Comparison of ENCODE assay signal across 1 cellular context in genomic region chr6:125444234-125444949, GRCh38.
A peak's percentile ranks its signal among the peaks of the same experiment; 100 is the strongest.
TF ChIP-seq lines count a peak whose summit lies in the region.

No MANE protein-coding gene starts in this region.

TF ChIP-seq in HepG2, 621 proteins besides CTCF, POLR2A, EP300 and RAD21 (continued from another document):
- TF ChIP-seq HNF1A (IDR thresholded peaks at IDR 0.05; ENCODE audit: low read depth) (no peak), HNF1A (CRISPR knock-in tag; IDR thresholded peaks at IDR 0.05; ENCODE audit: borderline replicate concordance) (no peak), ZFP37 (CRISPR knock-in tag; IDR thresholded peaks at IDR 0.05; ENCODE audit: borderline replicate concordance) (no peak), THRA (CRISPR knock-in tag; IDR thresholded peaks at IDR 0.05; ENCODE audit: borderline replicate concordance) (peak; percentile 63; the same call in 1 of the 2 replicates), SAP130 (CRISPR knock-in tag; IDR thresholded peaks at IDR 0.05; ENCODE audit: low read depth) (no peak), ZNF891 (CRISPR knock-in tag; IDR thresholded peaks at IDR 0.05) (no peak), ZFP82 (CRISPR knock-in tag; IDR thresholded peaks at IDR 0.05; ENCODE audit: borderline replicate concordance) (no peak)
